ENCODE assay signal across 8 cellular contexts in genomic region chr22:46296257-46297150, GRCh38.
DNase-seq lines count a peak whose midpoint lies in the region; ATAC-seq and TF ChIP-seq lines count a peak whose summit lies in the region.

Gene GTSE1, plus strand, starts transcription at chr22:46296870. Its CDS starts 531 bp downstream, at chr22:46297401.

- in situ Hi-C loops in GM18951 (cut with MboI; ENCODE audit: low sequenced_read_pairs, unreplicated experiment): loop anchor here (10.0 kb wide), 1 partner anchor 152 kb away; no protein-coding TSS in a partner anchor

- DNase-seq in AG08396 (ENCODE audit: low spot score) (peak; percentile 100), NCI-H345 (lab: John Stamatoyannopoulos, UW) (peak; percentile 93), inferior parietal cortex (ENCODE audit: extremely low spot score) (peak; percentile 96)
- peak; percentile 91 to 96 (median 94) for DNase-seq in activated CD4-positive, CD25-positive, alpha-beta regulatory T cell (lab: John Stamatoyannopoulos, UW)
- peak; percentile 97 for DNase-seq in central memory CD4-positive, alpha-beta T cell
- peak; percentile 90 to 93 for DNase-seq in stimulated activated CD4-positive, alpha-beta T cell treated with anti-CD3 and anti-CD28 coated beads, Interleukin-12 subunit alpha, Interleukin-12 subunit beta, amount 100 ng/mL, for 24 hours (ENCODE audit: low read depth in 2 of 2)

- peak; percentile 88 for ATAC-seq in HG03196 (IDR thresholded peaks at IDR 0.05; ENCODE audit: unreplicated experiment)

- peak; percentile 87 for TF ChIP-seq POLR2A in GM18951 (IDR thresholded peaks at IDR 0.05; ENCODE audit: extremely low read depth, insufficient read depth, insufficient read length)

Comparison
In these comparisons a context has a peak if more than half of its experiments do, and no peak if none do; other contexts are left out.
1. Peak in every context shown above with its lines: DNase-seq and ATAC-seq.